ENCODE assay signal across 13 cellular contexts in genomic region chr15:55268054-55268695, GRCh38. TPM values are rescaled to one million over a fixed set of nuclear protein-coding genes. Genes with fewer than 3 reads are reported as not detected.
A peak's percentile ranks its signal among the peaks of the same experiment; 100 is the strongest.
DNase-seq lines count a peak whose midpoint lies in the region; ATAC-seq and TF ChIP-seq lines count a peak whose summit lies in the region.
"Had no signal": no experiment of that assay in that cellular context is flagged by ENCODE, and none has a peak within 500 bp of the region (broad histone marks: within the 10 kb centered on the region; RNA-seq: fewer than 3 reads in every experiment).

No MANE protein-coding gene starts in this region.

- no peak for ATAC-seq in GM23338
- no peak for ATAC-seq in activated naive CD8-positive, alpha-beta T cell treated with anti-CD3 and anti-CD28 coated beads, Interleukin-2, amount 50 U/mL, for 24 hours
- ATAC-seq in natural killer cell: no peak

- H2AFZ ChIP-seq in GM23338: no peak overlapping the region

- no peaks in the 10 kb centered on the region for H3K79me2 ChIP-seq in GM23338 (replicated peaks; ENCODE audit: insufficient read depth)

- H3K9me2 ChIP-seq in GM23338 (ENCODE audit: insufficient read depth): no peaks in the 10 kb centered on the region

- H3K27me3 ChIP-seq in BLaER1: no peaks in the 10 kb centered on the region
- no peaks in the 10 kb centered on the region for H3K27me3 ChIP-seq in GM23338 (ENCODE audit: insufficient read depth)
- no peaks in the 10 kb centered on the region for H3K27me3 ChIP-seq in breast epithelium
- no peaks in the 10 kb centered on the region for H3K27me3 ChIP-seq in tibial artery

- H3K4me2 ChIP-seq in BLaER1 (peak overlapping the region; percentile 76), GM23338 (no peak overlapping the region)

- no peaks in the 10 kb centered on the region for H3K4me1 Mint-ChIP-seq in GM23338
- peaks cover 79% of the 10 kb centered on the region for H3K4me1 Mint-ChIP-seq in activated naive CD8-positive, alpha-beta T cell treated with anti-CD3 and anti-CD28 coated beads, Interleukin-2, amount 50 U/mL, for 24 hours
- H3K4me1 Mint-ChIP-seq in natural killer cell: peaks cover 80 to 92% of the 10 kb centered on the region in 2 donors

- no peaks in the 10 kb centered on the region for H3F3A ChIP-seq in GM23338 (replicated peaks; ENCODE audit: low read depth)

- TF ChIP-seq CTCF in GM23338 (conservative IDR thresholded peaks at IDR 0.05; ENCODE audit: low read depth in 2 of 2) (no peak), natural killer cell (IDR thresholded peaks at IDR 0.05) (no peak), breast epithelium (IDR thresholded peaks at IDR 0.05) (no peak), tibial artery (IDR thresholded peaks at IDR 0.05) (no peak)

- intact Hi-C loops in natural killer cell (cut with micrococcal nuclease) (no loop called here), breast epithelium (cut with DNase I; ENCODE audit: low total_unique reads) (loop anchor here (2.0 kb wide), 1 partner anchor 13 kb away; no protein-coding TSS in a partner anchor), tibial artery (cut with DNase I; ENCODE audit: low total_unique reads) (no loop called here)

- no peaks in the 10 kb centered on the region for H4K20me1 ChIP-seq in BLaER1
- H4K20me1 ChIP-seq in GM23338 (replicated peaks; ENCODE audit: insufficient read depth): no peaks in the 10 kb centered on the region

- H3K9ac ChIP-seq in BLaER1: peak overlapping the region; percentile 59

- H3K9me3 Mint-ChIP-seq in GM23338 (no peaks in the 10 kb centered on the region), natural killer cell (no peaks in the 10 kb centered on the region)
- peaks cover 7% of the 10 kb centered on the region for H3K9me3 Mint-ChIP-seq in activated naive CD8-positive, alpha-beta T cell treated with anti-CD3 and anti-CD28 coated beads, Interleukin-2, amount 50 U/mL, for 24 hours

- DNase-seq in GM23338 (ENCODE audit: low spot score): no peak
- no peak for DNase-seq in activated naive CD8-positive, alpha-beta T cell treated with anti-CD3 and anti-CD28 coated beads, Interleukin-2, amount 50 U/mL, for 24 hours
- no peak for DNase-seq in natural killer cell
- no peak for DNase-seq in breast epithelium (ENCODE audit: low spot score in 2 of 2)
- DNase-seq in pons (ENCODE audit: low spot score): no peak
- DNase-seq in epidermal melanocyte (ENCODE audit: insufficient read length, low spot score): no peak
- DNase-seq in tibial artery: no peak
- DNase-seq: H7, midbrain, NCI-H187, NCI-H526 had no signal

- no peak overlapping the region for H3K4me3 Mint-ChIP-seq in GM23338
- H3K4me3 Mint-ChIP-seq in activated naive CD8-positive, alpha-beta T cell treated with anti-CD3 and anti-CD28 coated beads, Interleukin-2, amount 50 U/mL, for 24 hours: peak overlapping the region; percentile 65
- H3K4me3 Mint-ChIP-seq in natural killer cell: peak overlapping the region; percentile 76

- 0 out of 2 replicates have a peak overlapping the region, but pooled peaks have one; percentile 58 for H3K27ac Mint-ChIP-seq in GM23338
- peak overlapping the region; percentile 89 for H3K27ac Mint-ChIP-seq in activated naive CD8-positive, alpha-beta T cell treated with anti-CD3 and anti-CD28 coated beads, Interleukin-2, amount 50 U/mL, for 24 hours
- H3K27ac Mint-ChIP-seq in natural killer cell: peak overlapping the region; percentile 96 to 98
- H3K27ac Mint-ChIP-seq: progenitor cell of endocrine pancreas had no signal

- peaks cover 21% of the 10 kb centered on the region for H3K4me1 ChIP-seq in BLaER1
- no peaks in the 10 kb centered on the region for H3K4me1 ChIP-seq in GM23338 (ENCODE audit: insufficient read depth)
- H3K4me1 ChIP-seq in breast epithelium: no peaks in the 10 kb centered on the region
- no peaks in the 10 kb centered on the region for H3K4me1 ChIP-seq in tibial artery

- H3K9me3 ChIP-seq in BLaER1: peaks cover 3% of the 10 kb centered on the region; the same call in 1 of the 2 replicates
- H3K9me3 ChIP-seq in breast epithelium: no peaks in the 10 kb centered on the region
- no peaks in the 10 kb centered on the region for H3K9me3 ChIP-seq in tibial artery

- H3K36me3 ChIP-seq in BLaER1 (no peaks in the 10 kb centered on the region), GM23338 (ENCODE audit: insufficient read depth) (no peaks in the 10 kb centered on the region), breast epithelium (no peaks in the 10 kb centered on the region), tibial artery (peaks cover 0 to 5% (median 4%) of the 10 kb centered on the region in 3 donors)

- no peak overlapping the region for H3K4me3 ChIP-seq in BLaER1
- no peak overlapping the region for H3K4me3 ChIP-seq in GM23338
- no peak overlapping the region for H3K4me3 ChIP-seq in breast epithelium
- H3K4me3 ChIP-seq in tibial artery: no peak overlapping the region

- H3K36me3 Mint-ChIP-seq in GM23338 (ENCODE audit: low read depth) (no peaks in the 10 kb centered on the region), natural killer cell (peaks cover 2% of the 10 kb centered on the region)
- peaks cover 71% of the 10 kb centered on the region for H3K36me3 Mint-ChIP-seq in activated naive CD8-positive, alpha-beta T cell treated with anti-CD3 and anti-CD28 coated beads, Interleukin-2, amount 50 U/mL, for 24 hours (ENCODE audit: low read depth)

- H3K27ac ChIP-seq in BLaER1: peak overlapping the region; percentile 58
- no peak overlapping the region for H3K27ac ChIP-seq in GM23338 (ENCODE audit: low read depth)
- H3K27ac ChIP-seq in breast epithelium: no peak overlapping the region
- no peak overlapping the region for H3K27ac ChIP-seq in tibial artery

- no peak for TF ChIP-seq POLR2A in breast epithelium (IDR thresholded peaks at IDR 0.05)

- H3K27me3 Mint-ChIP-seq in GM23338 (ENCODE audit: insufficient read depth, low read depth, poor library complexity) (no peaks in the 10 kb centered on the region), natural killer cell (ENCODE audit: low read depth in 2 of 2) (no peaks in the 10 kb centered on the region)
- no peaks in the 10 kb centered on the region for H3K27me3 Mint-ChIP-seq in activated naive CD8-positive, alpha-beta T cell treated with anti-CD3 and anti-CD28 coated beads, Interleukin-2, amount 50 U/mL, for 24 hours
- H3K27me3 Mint-ChIP-seq: progenitor cell of endocrine pancreas had no signal

TF ChIP-seq in GM23338, 12 proteins besides CTCF, POLR2A, EP300 and RAD21 (continues in another document):
- TF ChIP-seq POLR2AphosphoS5 (IDR thresholded peaks at IDR 0.05; ENCODE audit: low read depth) (no peak), STAT1 (IDR thresholded peaks at IDR 0.05; ENCODE audit: unreplicated experiment) (no peak), JUNB (IDR thresholded peaks at IDR 0.05; ENCODE audit: unreplicated experiment) (no peak)

RNA-seq across cellular contexts. Expression of gene RAB27A, which starts 21.4 kb away (rescaled TPM):
- total RNA-seq in GM23338 (2014; rRNA removed; shearing (Covaris generic)): 3.0 and 5.8 TPM in 2 replicates
- 2.8 and 3.2 TPM in 2 replicates for polyA plus RNA-seq in GM23338 (2016; fragmentation: Nextera tagmentation; extraction: Ambion mirVana)
- total RNA-seq in natural killer cell (100 to 1,000 TPM in 1 of 3 donors, 10 to 100 TPM in 2; 90.0 to 111 (median 98.1) TPM), breast epithelium (10 to 100 TPM in 2 of 3 donors, 1 to 10 TPM in 1; 7.4 to 21.3 (median 18.3) TPM)

RNA-seq across cellular contexts. Expression of gene PIGBOS1, which starts 50.7 kb away (rescaled TPM):
- total RNA-seq in GM23338 (2014; rRNA removed; shearing (Covaris generic)): 9.1 and 14.1 TPM in 2 replicates
- polyA plus RNA-seq in GM23338 (2016; fragmentation: Nextera tagmentation; extraction: Ambion mirVana): 16.7 and 20.2 TPM in 2 replicates
- total RNA-seq in natural killer cell (10 to 100 TPM in 1 of 3 donors, 1 to 10 TPM in 2; 7.7 to 10.9 (median 9.3) TPM), breast epithelium (10 to 100 TPM; 11.8 to 15.0 (median 12.7) TPM)

RNA-seq across cellular contexts. Expression of gene PIGB, which starts 50.8 kb away (rescaled TPM):
- 6.1 and 10.1 TPM in 2 replicates for total RNA-seq in GM23338 (2014; rRNA removed; shearing (Covaris generic))
- polyA plus RNA-seq in GM23338 (2016; fragmentation: Nextera tagmentation; extraction: Ambion mirVana): 6.0 and 9.0 TPM in 2 replicates
- total RNA-seq in natural killer cell (10 to 100 TPM; 24.9 to 33.5 (median 26.1) TPM), breast epithelium (10 to 100 TPM; 11.0 to 18.1 (median 11.5) TPM)

Comparison
In these comparisons a context has a peak if more than half of its experiments do, and no peak if none do; other contexts are left out.
1. RNA of gene RAB27A, which starts 21.4 kb away (total RNA-seq): 90.0 to 111 TPM in natural killer cell; 7.4 to 21.3 TPM in breast epithelium and 3.0 to 5.8 TPM in GM23338; every median in the first group is over 4 times any median in the second.
2. Peak in every context shown above with its lines, with median percentiles within 50 percentile points of each other: H3K27ac Mint-ChIP-seq.